In the genomic region with DNA sequence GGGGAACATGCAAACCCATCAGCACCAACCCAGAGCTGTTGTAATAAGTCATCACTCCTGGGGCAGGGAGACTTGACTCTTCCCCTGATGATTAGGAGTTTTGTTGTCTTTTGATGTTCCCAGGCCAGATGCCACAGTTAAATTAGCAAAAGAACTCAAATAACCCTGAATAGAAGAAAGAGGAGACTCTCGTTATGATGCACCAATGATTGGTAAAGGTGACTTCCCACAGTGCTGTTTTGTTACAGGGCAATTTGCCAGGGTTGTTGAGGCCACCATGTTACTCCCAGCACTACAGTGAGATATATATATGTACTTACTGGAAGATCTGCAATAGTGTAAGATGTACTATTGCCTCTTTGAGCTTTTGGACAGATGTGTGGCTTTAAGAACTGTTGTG, we compare ENCODE assay signal across 27 cellular contexts. TPM values are rescaled to one million over a fixed set of nuclear protein-coding genes. Genes with fewer than 3 reads are reported as not detected.
DNase-seq lines count a peak whose midpoint lies in the region; ATAC-seq, FAIRE-seq and TF ChIP-seq lines count a peak whose summit lies in the region.
"Had no signal": no experiment of that assay in that cellular context is flagged by ENCODE, and none has a peak within 500 bp of the region (broad histone marks: within the 10 kb centered on the region; RNA-seq: fewer than 3 reads in every experiment).

No MANE protein-coding gene starts in this region.

- in situ Hi-C loops in GM12878 (cut with MboI), result loop anchor here (5.0 kb wide), 1 partner anchor 52 kb away; no protein-coding TSS in a partner anchor

- no peak overlapping the region for H3K4me3 ChIP-seq in CD8-positive, alpha-beta memory T cell (ENCODE audit: low read length)
- H3K4me3 ChIP-seq in GM12878, result no peak overlapping the region
- no peak overlapping the region for H3K4me3 ChIP-seq in breast epithelium
- H3K4me3 ChIP-seq: BLaER1 treated with 17β-estradiol and CSF1 and Interleukin-3, amounts not matched to agents 10 nM and 100 nM had no signal

- H3K9me3 Mint-ChIP-seq in T-helper 2 cell treated with Interferon-gamma antibody and Interleukin-4, amounts not matched to agents 5 μg/mL and 100 μg/mL, for 36 hours, result peaks cover 8% of the 10 kb centered on the region
- H3K9me3 Mint-ChIP-seq in CD8-positive, alpha-beta memory T cell, result no peaks in the 10 kb centered on the region
- H3K9me3 Mint-ChIP-seq: CD4-positive, alpha-beta T cell had no signal

- H3K27me3 ChIP-seq in CD8-positive, alpha-beta memory T cell (ENCODE audit: insufficient read depth, low read length, poor library complexity, severe bottlenecking), result no peaks in the 10 kb centered on the region
- H3K27me3 ChIP-seq in GM12878 (replicated peaks in 1 of 2; ENCODE audit: control insufficient read depth in 2 of 2, insufficient read depth in 2 of 2, low read length in 1 of 2) (no peaks in the 10 kb centered on the region), breast epithelium (no peaks in the 10 kb centered on the region)
- H3K27me3 ChIP-seq: BLaER1 treated with 17β-estradiol and CSF1 and Interleukin-3, amounts not matched to agents 10 nM and 100 nM; Peyer's patch had no signal

- WGBS in GM12878 (ENCODE audit: insufficient coverage, insufficient replicate concordance, low lambda C conversion rate, missing lambda C conversion rate), result 29% methylated on average over 1 of the region's 1 CpG

- no peak for DNase-seq in T-helper 2 cell treated with Interferon-gamma antibody and Interleukin-4, amounts not matched to agents 5 μg/mL and 100 μg/mL, for 36 hours (ENCODE audit: low spot score)
- DNase-seq in T-helper 2 cell (no peak), GM12878 (ENCODE audit: low read depth, low spot score) (peak; percentile 60), breast epithelium (ENCODE audit: low spot score in 2 of 2) (no peak), Ammon's horn (ENCODE audit: low spot score) (no peak)
- no peak for DNase-seq in CD8-positive, alpha-beta memory T cell
- DNase-seq in activated CD4-positive, CD25-positive, alpha-beta regulatory T cell treated with anti-CD3 and anti-CD28 coated beads, Interleukin-2, amount 50 U/mL, for 72 hours, result no peak
- DNase-seq: Caco-2; CD4-positive, alpha-beta T cell; DMS79; GF-D8; HCEC 1CT; IMR-90; Karpas-422; NCI-H1092; NCI-H1417 treated with DMSO at 0.1 percent for 48 hours; NCI-H1930; NCI-H446 treated with DMSO at 0.1 percent for 48 hours; NCI-H526; OCI-M1; Peyer's patch; SHP77 treated with DMSO at 0.1 percent for 48 hours had no signal

- no peaks in the 10 kb centered on the region for H3K79me2 ChIP-seq in GM12878 (ENCODE audit: control insufficient read depth, insufficient read depth, low read length)

- H3K9ac ChIP-seq in GM12878 (ENCODE audit: control insufficient read depth, insufficient read depth, low read length), result no peak overlapping the region
- H3K9ac ChIP-seq: BLaER1 treated with 17β-estradiol and CSF1 and Interleukin-3, amounts not matched to agents 10 nM and 100 nM had no signal

- intact Hi-C loops in GM12878 (cut with micrococcal nuclease; ENCODE audit: unreplicated experiment) (no loop called here), breast epithelium (cut with DNase I; ENCODE audit: low total_unique reads) (no loop called here)

- no peak for FAIRE-seq in GM12878 (lab: Jason Lieb, UNC)
- FAIRE-seq: A204.1, H1 had no signal

- RAD21 ChIA-PET in GM12878 (lab: Charles Lee; ENCODE audit: unreplicated experiment), result interaction anchor here (1.6 to 2.1 kb wide), 2 partner anchors 29 to 53 kb away, joined by 4 to 7 read pairs; no protein-coding TSS in a partner anchor

- no peak overlapping the region; the same call in 1 of the 2 replicates for H3K4me2 ChIP-seq in GM12878 (ENCODE audit: control insufficient read depth, insufficient read depth)

- no peak for TF ChIP-seq RAD21 in GM12878 (IDR thresholded peaks at IDR 0.05; ENCODE audit: insufficient read depth, low read depth, low read length)

- no peak for TF ChIP-seq CTCF in GM12878 (IDR thresholded peaks at IDR 0.05 in 2 of 3, conservative IDR thresholded peaks at IDR 0.05 in 1 of 3; ENCODE audit: control insufficient read depth in 2 of 3, extremely low read depth in 1 of 3, insufficient read depth in 1 of 3, low read depth in 3 of 3, low read length in 3 of 3)
- TF ChIP-seq CTCF in breast epithelium (IDR thresholded peaks at IDR 0.05), result no peak

- no peaks in the 10 kb centered on the region for H3K27me3 Mint-ChIP-seq in T-helper 2 cell treated with Interferon-gamma antibody and Interleukin-4, amounts not matched to agents 5 μg/mL and 100 μg/mL, for 36 hours (ENCODE audit: low read depth)
- H3K27me3 Mint-ChIP-seq in CD8-positive, alpha-beta memory T cell, result peaks cover 2 to 7% of the 10 kb centered on the region in 2 donors

- H3K4me3 Mint-ChIP-seq in T-helper 2 cell treated with Interferon-gamma antibody and Interleukin-4, amounts not matched to agents 5 μg/mL and 100 μg/mL, for 36 hours, result no peak overlapping the region
- peak overlapping the region in 5 of 7 donors; percentile 13 to 39 (median 20) for H3K4me3 Mint-ChIP-seq in CD8-positive, alpha-beta memory T cell

- no peak overlapping the region for H3K27ac ChIP-seq in CD8-positive, alpha-beta memory T cell (ENCODE audit: low read depth, low read length)
- H3K27ac ChIP-seq in KOPT-K1 (ENCODE audit: low read depth, low read length, poor library complexity, severe bottlenecking), result peak overlapping the region; percentile 69
- peak overlapping the region; percentile 97 for H3K27ac ChIP-seq in GM12878 (ENCODE audit: control insufficient read depth, insufficient read depth)
- no peak overlapping the region for H3K27ac ChIP-seq in breast epithelium
- H3K27ac ChIP-seq: Peyer's patch had no signal

- H2AFZ ChIP-seq in GM12878 (ENCODE audit: control insufficient read depth, low read depth, low read length), result peak overlapping the region; percentile 31

- H3K36me3 ChIP-seq in CD8-positive, alpha-beta memory T cell (ENCODE audit: insufficient read depth, low read length), result no peaks in the 10 kb centered on the region
- H3K36me3 ChIP-seq in KOPT-K1 (ENCODE audit: insufficient read depth, low read length), result no peaks in the 10 kb centered on the region
- no peaks in the 10 kb centered on the region for H3K36me3 ChIP-seq in GM12878 (ENCODE audit: control insufficient read depth in 2 of 2, insufficient read depth in 2 of 2, low read length in 1 of 2)
- no peaks in the 10 kb centered on the region for H3K36me3 ChIP-seq in breast epithelium
- H3K36me3 ChIP-seq: BLaER1 treated with 17β-estradiol and CSF1 and Interleukin-3, amounts not matched to agents 10 nM and 100 nM; Peyer's patch had no signal

- no TSS peak for BruUV-seq in GM12878 (replicated peaks; lab: Mats Ljungman, UMichigan)

- CTCF ChIA-PET in CD8-positive, alpha-beta memory T cell (lab: Charles Lee), result no interaction called here
- CTCF ChIA-PET in GM12878 (lab: Yijun Ruan, JAX), result interaction anchor here (0.7 to 1.4 kb wide), 3 partner anchors 9 to 34 kb away, joined by 3 to 4 read pairs (median 3); no protein-coding TSS in a partner anchor

- no peaks in the 10 kb centered on the region for H3K9me3 ChIP-seq in CD8-positive, alpha-beta memory T cell (ENCODE audit: low read length)
- H3K9me3 ChIP-seq in KOPT-K1 (ENCODE audit: insufficient read depth, low read length, poor library complexity, severe bottlenecking), result no peaks in the 10 kb centered on the region
- no peaks in the 10 kb centered on the region; the same call in 2 of the 3 replicates for H3K9me3 ChIP-seq in GM12878 (replicated peaks; ENCODE audit: control insufficient read depth, insufficient read depth, low read length)
- no peaks in the 10 kb centered on the region for H3K9me3 ChIP-seq in breast epithelium
- H3K9me3 ChIP-seq: Caco-2, Peyer's patch had no signal

- TF ChIP-seq EP300 in GM12878 (IDR thresholded peaks at IDR 0.05; ENCODE audit: borderline replicate concordance in 1 of 2, control insufficient read depth in 1 of 2, low read depth in 2 of 2, low read length in 2 of 2), result no peak

- H3K4me1 Mint-ChIP-seq in T-helper 2 cell treated with Interferon-gamma antibody and Interleukin-4, amounts not matched to agents 5 μg/mL and 100 μg/mL, for 36 hours (ENCODE audit: low read depth), result peaks cover 32% of the 10 kb centered on the region
- H3K4me1 Mint-ChIP-seq in CD8-positive, alpha-beta memory T cell, result peaks cover 16 to 24% (median 20%) of the 10 kb centered on the region in 3 donors

- peak; percentile 13 for ATAC-seq in GM12878

- no peak for TF ChIP-seq POLR2A in GM12878 (IDR thresholded peaks at IDR 0.05; ENCODE audit: low read depth, low read length)
- no peak for TF ChIP-seq POLR2A in breast epithelium (IDR thresholded peaks at IDR 0.05)

- no peaks in the 10 kb centered on the region for H4K20me1 ChIP-seq in GM12878 (ENCODE audit: control insufficient read depth, insufficient read depth)
- H4K20me1 ChIP-seq: BLaER1 treated with 17β-estradiol and CSF1 and Interleukin-3, amounts not matched to agents 10 nM and 100 nM had no signal

- peaks cover 5% of the 10 kb centered on the region for H3K4me1 ChIP-seq in CD8-positive, alpha-beta memory T cell (ENCODE audit: insufficient read depth, low read length)
- H3K4me1 ChIP-seq in GM12878 (ENCODE audit: control insufficient read depth, insufficient read depth, low read length), result peaks cover 60% of the 10 kb centered on the region
- H3K4me1 ChIP-seq in breast epithelium, result no peaks in the 10 kb centered on the region
- H3K4me1 ChIP-seq: Caco-2, Peyer's patch had no signal

- SMC1A ChIA-PET in GM12878 (lab: Charles Lee; ENCODE audit: uncharacterized antibody, unreplicated experiment), result interaction anchor here (1.1 to 6.0 kb wide), 3 partner anchors 10 to 36 kb away, joined by 3 to 24 read pairs (median 8); partner anchors contain the start of gene CLIC6

- H3K36me3 Mint-ChIP-seq in T-helper 2 cell treated with Interferon-gamma antibody and Interleukin-4, amounts not matched to agents 5 μg/mL and 100 μg/mL, for 36 hours (ENCODE audit: low read depth), result peaks cover 10% of the 10 kb centered on the region
- H3K36me3 Mint-ChIP-seq in CD8-positive, alpha-beta memory T cell, result no peaks in the 10 kb centered on the region

- H3K27ac Mint-ChIP-seq in T-helper 2 cell treated with Interferon-gamma antibody and Interleukin-4, amounts not matched to agents 5 μg/mL and 100 μg/mL, for 36 hours, result peak overlapping the region; percentile 33
- no peak overlapping the region for H3K27ac Mint-ChIP-seq in CD8-positive, alpha-beta memory T cell
- H3K27ac Mint-ChIP-seq: CD4-positive, alpha-beta T cell had no signal

- POLR2A ChIA-PET in CD8-positive, alpha-beta memory T cell (lab: Charles Lee), result no interaction called here
- POLR2A ChIA-PET in GM12878 (lab: Charles Lee), result interaction anchor here (1.2 kb wide), 1 partner anchor 10 kb away, joined by 3 read pairs; no protein-coding TSS in a partner anchor

RNA-seq across cellular contexts. Expression of gene RCAN1, which starts 24.3 kb away (rescaled TPM):
- total RNA-seq in CD8-positive, alpha-beta memory T cell, result 10 to 100 TPM; 16.0 to 16.9 TPM
- 19.6 TPM for polyA plus RNA-seq in CD8-positive, alpha-beta memory T cell
- total RNA-seq in GM12878 (2013; cell fraction: nucleolus; rRNA removed), result 1.9 and 2.1 TPM in 2 replicates
- 10.1 and 10.5 TPM in 2 replicates for total RNA-seq in GM12878 (2014; rRNA removed)
- total RNA-seq in GM12878 (2014; rRNA removed; fragmentation: Illumina TruSeq; extraction: Trizol), result 11.0 and 11.4 TPM in 2 replicates
- 11.1 and 12.9 TPM in 2 replicates for total RNA-seq in GM12878 (2021)
- polyA plus RNA-seq in GM12878 (2011; ENCODE audit: low read depth), result 4.7 TPM
- polyA plus RNA-seq in GM12878 (2011; rRNA removed), result 6.7 and 8.0 TPM in 2 replicates
- polyA plus RNA-seq in GM12878 (2011; cell fraction: cytosol; rRNA removed), result 3.1 and 3.3 TPM in 2 replicates
- polyA plus RNA-seq in GM12878 (2011; cell fraction: nucleus; rRNA removed), result 1.9 and 2.8 TPM in 2 replicates
- polyA plus RNA-seq in GM12878 (2012), result 5.2 and 5.7 TPM in 2 replicates
- polyA plus RNA-seq in GM12878 (2014; fragmentation: Illumina TruSeq; extraction: Trizol), result 12.2 and 13.5 TPM in 2 replicates
- 1 to 10 TPM; 5.1 to 8.8 TPM for polyA plus RNA-seq in GM12878 (2014; fragmentation: Nextera tagmentation; extraction: Ambion mirVana)
- 10.1 and 11.2 TPM in 2 replicates for polyA plus RNA-seq in GM12878 (2014; rRNA removed)
- polyA plus RNA-seq in GM12878 (2016; fragmentation: Nextera tagmentation; extraction: Ambion mirVana), result 10 to 100 TPM in 1 of 2 experiments, 1 to 10 TPM in 1; 2.8 to 12.3 TPM
- 4.7 and 4.8 TPM in 2 replicates for polyA minus RNA-seq in GM12878 (2011; rRNA and poly(A)+ RNA removed)
- polyA minus RNA-seq in GM12878 (2011; cell fraction: cytosol; rRNA and poly(A)+ RNA removed), result 1.3 and 3.5 TPM in 2 replicates
- polyA minus RNA-seq in GM12878 (2011; cell fraction: nucleus; rRNA and poly(A)+ RNA removed), result 0.85 and 1.7 TPM in 2 replicates
- 10 to 100 TPM; 30.1 to 73.0 (median 47.9) TPM for total RNA-seq in breast epithelium

RNA-seq across cellular contexts. Expression of gene CLIC6, which starts 29.5 kb away (rescaled TPM):
- under 1 TPM; 0.37 to 0.44 TPM for total RNA-seq in CD8-positive, alpha-beta memory T cell
- 0.08 TPM for polyA plus RNA-seq in CD8-positive, alpha-beta memory T cell
- total RNA-seq in GM12878 (2013; cell fraction: nucleolus; rRNA removed), result 7.1 and 7.6 TPM in 2 replicates
- total RNA-seq in GM12878 (2014; rRNA removed) (9.3 and 10.0 TPM in 2 replicates), GM12878 (2014; rRNA removed; fragmentation: Illumina TruSeq; extraction: Trizol) (10.8 and 10.9 TPM in 2 replicates), GM12878 (2021) (31.9 and 34.1 TPM in 2 replicates), breast epithelium (10 to 100 TPM in 2 of 3 donors, 1 to 10 TPM in 1; 10.0 to 34.1 (median 14.4) TPM)
- polyA plus RNA-seq in GM12878 (2011; ENCODE audit: low read depth), result 13.8 TPM
- polyA plus RNA-seq in GM12878 (2011; rRNA removed) (5.7 and 6.6 TPM in 2 replicates), GM12878 (2014; fragmentation: Illumina TruSeq; extraction: Trizol) (32.2 and 39.5 TPM in 2 replicates), GM12878 (2014; fragmentation: Nextera tagmentation; extraction: Ambion mirVana) (10 to 100 TPM in 1 of 2 experiments, 1 to 10 TPM in 1; 8.4 to 15.4 TPM), GM12878 (2014; rRNA removed) (13.0 and 13.4 TPM in 2 replicates), GM12878 (2016; fragmentation: Nextera tagmentation; extraction: Ambion mirVana) (10 to 100 TPM in 1 of 2 experiments, 1 to 10 TPM in 1; 9.0 to 11.4 TPM)
- polyA plus RNA-seq in GM12878 (2011; cell fraction: cytosol; rRNA removed), result 3.2 and 5.1 TPM in 2 replicates
- polyA plus RNA-seq in GM12878 (2011; cell fraction: nucleus; rRNA removed), result 3.4 and 5.3 TPM in 2 replicates
- 16.6 and 19.3 TPM in 2 replicates for polyA plus RNA-seq in GM12878 (2012)
- polyA minus RNA-seq in GM12878 (2011; rRNA and poly(A)+ RNA removed), result 1.6 and 2.3 TPM in 2 replicates
- polyA minus RNA-seq in GM12878 (2011; cell fraction: cytosol; rRNA and poly(A)+ RNA removed), result 1.7 and 2.1 TPM in 2 replicates
- 0.85 and 1.7 TPM in 2 replicates for polyA minus RNA-seq in GM12878 (2011; cell fraction: nucleus; rRNA and poly(A)+ RNA removed)
- total RNA-seq: Caco-2, IMR-90 had no signal
- polyA plus RNA-seq: AG04450, IMR-90 had no signal

Comparison
In these comparisons a context has a peak if more than half of its experiments do, and no peak if none do; other contexts are left out.
1. H3K27ac ChIP-seq: peak in KOPT-K1 (single experiment) and GM12878 (single experiment); none in CD8-positive, alpha-beta memory T cell (single experiment) and breast epithelium (0 of 2).
2. RNA of gene CLIC6, which starts 29.5 kb away (total RNA-seq): 10.0 to 34.1 TPM in breast epithelium and 7.1 to 34.1 TPM in GM12878; 0.37 to 0.44 TPM in CD8-positive, alpha-beta memory T cell; every median in the first group is over 4 times any median in the second.